1 cellular context compared by ENCODE assay signal in genomic region chr9:130934246-130934645, GRCh38.
TF ChIP-seq lines count a peak whose summit lies in the region.

No MANE protein-coding gene starts in this region.

TF ChIP-seq in GM23338, 12 proteins besides CTCF, POLR2A, EP300 and RAD21 (continued from another document):
- TF ChIP-seq, protein P1, sequence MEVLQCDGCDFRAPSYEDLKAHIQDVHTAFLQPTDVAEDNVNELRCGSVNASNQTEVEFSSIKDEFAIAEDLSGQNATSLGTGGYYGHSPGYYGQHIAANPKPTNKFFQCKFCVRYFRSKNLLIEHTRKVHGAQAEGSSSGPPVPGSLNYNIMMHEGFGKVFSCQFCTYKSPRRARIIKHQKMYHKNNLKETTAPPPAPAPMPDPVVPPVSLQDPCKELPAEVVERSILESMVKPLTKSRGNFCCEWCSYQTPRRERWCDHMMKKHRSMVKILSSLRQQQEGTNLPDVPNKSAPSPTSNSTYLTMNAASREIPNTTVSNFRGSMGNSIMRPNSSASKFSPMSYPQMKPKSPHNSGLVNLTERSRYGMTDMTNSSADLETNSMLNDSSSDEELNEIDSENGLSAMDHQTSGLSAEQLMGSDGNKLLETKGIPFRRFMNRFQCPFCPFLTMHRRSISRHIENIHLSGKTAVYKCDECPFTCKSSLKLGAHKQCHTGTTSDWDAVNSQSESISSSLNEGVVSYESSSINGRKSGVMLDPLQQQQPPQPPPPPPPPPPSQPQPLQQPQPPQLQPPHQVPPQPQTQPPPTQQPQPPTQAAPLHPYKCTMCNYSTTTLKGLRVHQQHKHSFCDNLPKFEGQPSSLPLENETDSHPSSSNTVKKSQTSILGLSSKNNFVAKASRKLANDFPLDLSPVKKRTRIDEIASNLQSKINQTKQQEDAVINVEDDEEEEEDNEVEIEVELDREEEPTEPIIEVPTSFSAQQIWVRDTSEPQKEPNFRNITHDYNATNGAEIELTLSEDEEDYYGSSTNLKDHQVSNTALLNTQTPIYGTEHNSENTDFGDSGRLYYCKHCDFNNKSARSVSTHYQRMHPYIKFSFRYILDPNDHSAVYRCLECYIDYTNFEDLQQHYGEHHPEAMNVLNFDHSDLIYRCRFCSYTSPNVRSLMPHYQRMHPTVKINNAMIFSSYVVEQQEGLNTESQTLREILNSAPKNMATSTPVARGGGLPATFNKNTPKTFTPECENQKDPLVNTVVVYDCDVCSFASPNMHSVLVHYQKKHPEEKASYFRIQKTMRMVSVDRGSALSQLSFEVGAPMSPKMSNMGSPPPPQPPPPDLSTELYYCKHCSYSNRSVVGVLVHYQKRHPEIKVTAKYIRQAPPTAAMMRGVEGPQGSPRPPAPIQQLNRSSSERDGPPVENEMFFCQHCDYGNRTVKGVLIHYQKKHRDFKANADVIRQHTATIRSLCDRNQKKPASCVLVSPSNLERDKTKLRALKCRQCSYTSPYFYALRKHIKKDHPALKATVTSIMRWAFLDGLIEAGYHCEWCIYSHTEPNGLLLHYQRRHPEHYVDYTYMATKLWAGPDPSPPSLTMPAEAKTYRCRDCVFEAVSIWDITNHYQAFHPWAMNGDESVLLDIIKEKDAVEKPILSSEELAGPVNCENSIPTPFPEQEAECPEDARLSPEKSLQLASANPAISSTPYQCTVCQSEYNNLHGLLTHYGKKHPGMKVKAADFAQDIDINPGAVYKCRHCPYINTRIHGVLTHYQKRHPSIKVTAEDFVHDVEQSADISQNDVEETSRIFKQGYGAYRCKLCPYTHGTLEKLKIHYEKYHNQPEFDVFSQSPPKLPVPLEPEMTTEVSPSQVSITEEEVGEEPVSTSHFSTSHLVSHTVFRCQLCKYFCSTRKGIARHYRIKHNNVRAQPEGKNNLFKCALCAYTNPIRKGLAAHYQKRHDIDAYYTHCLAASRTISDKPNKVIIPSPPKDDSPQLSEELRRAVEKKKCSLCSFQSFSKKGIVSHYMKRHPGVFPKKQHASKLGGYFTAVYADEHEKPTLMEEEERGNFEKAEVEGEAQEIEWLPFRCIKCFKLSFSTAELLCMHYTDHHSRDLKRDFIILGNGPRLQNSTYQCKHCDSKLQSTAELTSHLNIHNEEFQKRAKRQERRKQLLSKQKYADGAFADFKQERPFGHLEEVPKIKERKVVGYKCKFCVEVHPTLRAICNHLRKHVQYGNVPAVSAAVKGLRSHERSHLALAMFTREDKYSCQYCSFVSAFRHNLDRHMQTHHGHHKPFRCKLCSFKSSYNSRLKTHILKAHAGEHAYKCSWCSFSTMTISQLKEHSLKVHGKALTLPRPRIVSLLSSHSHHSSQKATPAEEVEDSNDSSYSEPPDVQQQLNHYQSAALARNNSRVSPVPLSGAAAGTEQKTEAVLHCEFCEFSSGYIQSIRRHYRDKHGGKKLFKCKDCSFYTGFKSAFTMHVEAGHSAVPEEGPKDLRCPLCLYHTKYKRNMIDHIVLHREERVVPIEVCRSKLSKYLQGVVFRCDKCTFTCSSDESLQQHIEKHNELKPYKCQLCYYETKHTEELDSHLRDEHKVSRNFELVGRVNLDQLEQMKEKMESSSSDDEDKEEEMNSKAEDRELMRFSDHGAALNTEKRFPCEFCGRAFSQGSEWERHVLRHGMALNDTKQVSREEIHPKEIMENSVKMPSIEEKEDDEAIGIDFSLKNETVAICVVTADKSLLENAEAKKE (CRISPR knock-in tag; IDR thresholded peaks at IDR 0.05) = no peak
- TF ChIP-seq REST (IDR thresholded peaks at IDR 0.05; ENCODE audit: unreplicated experiment) (no peak), NANOG (IDR thresholded peaks at IDR 0.05; ENCODE audit: borderline replicate concordance) (no peak), EZH2phosphoT487 (IDR thresholded peaks at IDR 0.05; ENCODE audit: unreplicated experiment) (no peak)
